Comparison of ENCODE assay signal across 22 cellular contexts in genomic region chr20:334578-334977, GRCh38.
"Had no signal": no experiment of that assay in that cellular context is flagged by ENCODE, and none has a peak within 500 bp of the region (broad histone marks: within the 10 kb centered on the region; RNA-seq: fewer than 3 reads in every experiment).

No MANE protein-coding gene starts in this region.

- H3K27me3 ChIP-seq: SJSA1 had no signal

- H3K4me3 ChIP-seq: SJSA1, SK-N-MC had no signal

- H3K27ac ChIP-seq: KMS-11, SJSA1, SK-N-MC had no signal

- H3K9me3 ChIP-seq: SJSA1 had no signal

- H3K4me2 ChIP-seq: KMS-11 had no signal

- H3K9ac ChIP-seq: KMS-11 had no signal

- FAIRE-seq: RCC 7860 had no signal

- H3K36me3 ChIP-seq: SJSA1 had no signal

- DNase-seq: IMR-90, Kasumi-1, MM.1S, NCI-H1092 treated with DMSO at 0.1 percent for 48 hours, NCI-H1436, NCI-H187, NCI-H2029, NCI-H2081 treated with DMSO at 0.1 percent for 48 hours, NCI-H2171, NCI-H226, NCI-H446, NCI-H510A, NCI-H524 treated with DMSO at 0.1 percent for 48 hours, NCI-H69, NCI-H774, Right ventricle myocardium superior, RPMI8226, SIG-M5 had no signal
